Comparison of ENCODE assay signal across 8 cellular contexts in genomic region chr3:177777699-177778098, GRCh38.
A peak's percentile ranks its signal among the peaks of the same experiment; 100 is the strongest.
DNase-seq lines count a peak whose midpoint lies in the region; ATAC-seq, FAIRE-seq and TF ChIP-seq lines count a peak whose summit lies in the region.

No MANE protein-coding gene starts in this region.

- peak; percentile 94 for TF ChIP-seq CTCF in BE2C (IDR thresholded peaks at IDR 0.05; ENCODE audit: low read depth, low read length)
- TF ChIP-seq CTCF in VCaP (conservative IDR thresholded peaks at IDR 0.05) = peak; percentile 30; the same call in 1 of the 2 replicates
- peak; percentile 46 to 73 (median 48) for TF ChIP-seq CTCF in H1 (IDR thresholded peaks at IDR 0.05; ENCODE audit: control extremely low read depth in 1 of 3, insufficient read depth in 1 of 3, low read depth in 1 of 3, low read length in 3 of 3)
- TF ChIP-seq CTCF in thoracic aorta (IDR thresholded peaks at IDR 0.05) = peak; percentile 22

- no peak overlapping the region for H3K4ac ChIP-seq in H1 (replicated peaks; ENCODE audit: insufficient read length, low read depth, low read length)

- no peak overlapping the region for H3K56ac ChIP-seq in H1 (replicated peaks; ENCODE audit: insufficient read length, low read depth, low read length)

- ATAC-seq in GM18873 (IDR thresholded peaks at IDR 0.05; ENCODE audit: low FRiP score, unreplicated experiment) (peak; percentile 60), HG03045 (IDR thresholded peaks at IDR 0.05; ENCODE audit: unreplicated experiment) (peak; percentile 74), thoracic aorta (ENCODE audit: insufficient number of reproducible peaks, low FRiP score, low read depth) (no peak)

- H3K18ac ChIP-seq in H1 (ENCODE audit: extremely low read depth, low read length) = no peak overlapping the region

- 94% methylated on average over 1 of the region's 1 CpG; no CpG with 5 or more reads in 1 of the 2 experiments for WGBS in H1 (ENCODE audit: extremely low coverage in 1 of 2, insufficient coverage in 1 of 2, insufficient read length in 1 of 2, insufficient replicate concordance in 2 of 2, low coverage in 1 of 2, low lambda C conversion rate in 2 of 2, missing lambda C conversion rate in 1 of 2), 2 experiments

- CTCF ChIA-PET in H1 (lab: Charles Lee; ENCODE audit: partially characterized antibody) = interaction anchor here (0.7 to 2.3 kb wide), 25 partner anchors 10 to 828 kb away, joined by 3 to 8 read pairs (median 3); no protein-coding TSS in a partner anchor

- no peak overlapping the region for H3K9ac ChIP-seq in H1 (replicated peaks in 1 of 4; ENCODE audit: extremely low read depth in 1 of 4, low read depth in 3 of 4, low read length in 3 of 4)

- H3K23me2 ChIP-seq in H1 (ENCODE audit: low read depth, low read length) = no peaks in the 10 kb centered on the region

- no peak overlapping the region for H3K23ac ChIP-seq in H1 (ENCODE audit: insufficient read length)

- no peak overlapping the region for H4K5ac ChIP-seq in H1 (ENCODE audit: insufficient read length, low read depth, low read length)

- TF ChIP-seq EP300 in H1 (IDR thresholded peaks at IDR 0.05; ENCODE audit: borderline replicate concordance in 1 of 2, low read depth in 2 of 2, low read length in 2 of 2) = no peak

- H3K36me3 ChIP-seq in BE2C (no peaks in the 10 kb centered on the region), H1 (ENCODE audit: control insufficient read depth in 2 of 4, insufficient read depth in 4 of 4, low read length in 3 of 4) (no peaks in the 10 kb centered on the region), thoracic aorta (no peaks in the 10 kb centered on the region)

- H3K14ac ChIP-seq in H1 (ENCODE audit: insufficient read length) = no peak overlapping the region

- no peak overlapping the region for H2BK5ac ChIP-seq in H1 (ENCODE audit: low read depth, low read length)

- H3K27me3 ChIP-seq in BE2C (no peaks in the 10 kb centered on the region), H1 (replicated peaks in 1 of 4; ENCODE audit: control insufficient read depth in 3 of 4, extremely low read depth in 1 of 4, insufficient read depth in 3 of 4, low read length in 3 of 4) (no peaks in the 10 kb centered on the region), thoracic aorta (replicated peaks; ENCODE audit: insufficient read depth) (no peaks in the 10 kb centered on the region)

- peak; percentile 84 to 85 for TF ChIP-seq RAD21 in H1 (IDR thresholded peaks at IDR 0.05 in 1 of 2, conservative IDR thresholded peaks at IDR 0.05 in 1 of 2; ENCODE audit: low read depth in 2 of 2, low read length in 2 of 2)

- no peaks in the 10 kb centered on the region for H3K79me1 ChIP-seq in H1 (ENCODE audit: low read depth, low read length)

- H4K8ac ChIP-seq in H1 (ENCODE audit: extremely low read depth, insufficient read depth, low read length) = no peak overlapping the region

- H4K91ac ChIP-seq in H1 (replicated peaks; ENCODE audit: insufficient read length, low read length) = no peak overlapping the region

- H3K4me3 ChIP-seq in BE2C (ENCODE audit: low read depth, low read length) (no peak overlapping the region), H1 (ENCODE audit: extremely low read depth in 1 of 4, insufficient read depth in 2 of 4, low read depth in 3 of 4, low read length in 4 of 4) (no peak overlapping the region), thoracic aorta (no peak overlapping the region)

- no peak overlapping the region for H2AK5ac ChIP-seq in H1 (ENCODE audit: low read depth, low read length)

- H2BK120ac ChIP-seq in H1 (replicated peaks; ENCODE audit: low read depth, low read length) = no peak overlapping the region

- no peak for TF ChIP-seq POLR2A in H1 (IDR thresholded peaks at IDR 0.05; ENCODE audit: control extremely low read depth in 1 of 2, low read depth in 2 of 2, low read length in 2 of 2)

- H3K4me1 ChIP-seq in BE2C (peaks cover 7% of the 10 kb centered on the region), H1 (replicated peaks in 1 of 4; ENCODE audit: control insufficient read depth in 3 of 4, insufficient read depth in 4 of 4, low read length in 3 of 4) (peaks cover 0 to 3% (median 1%) of the 10 kb centered on the region in 4 experiments; a peak in 3 of 7 replicates), thoracic aorta (ENCODE audit: control insufficient read depth in 1 of 2, low read depth in 2 of 2) (peaks cover 36 to 61% of the 10 kb centered on the region in 2 donors)

- FAIRE-seq in H1 (lab: Jason Lieb, UNC) = no peak

- no peaks in the 10 kb centered on the region for H3K9me3 ChIP-seq in BE2C
- no peaks in the 10 kb centered on the region for H3K9me3 ChIP-seq in H1 (ENCODE audit: insufficient read depth in 2 of 2, low read depth in 1 of 2, low read length in 1 of 2)
- no peaks in the 10 kb centered on the region for H3K9me3 ChIP-seq in thoracic aorta

- no peak overlapping the region for H3K4me2 ChIP-seq in H1 (ENCODE audit: insufficient read depth in 1 of 2, low read depth in 2 of 2, low read length in 2 of 2)

- H2AFZ ChIP-seq in H1 (ENCODE audit: low read length) = peak overlapping the region; percentile 59; the same call in 1 of the 2 replicates

- DNase-seq in BE2C (peak; percentile 76), NCI-H2081 treated with DMSO at 0.1 percent for 48 hours (lab: John Stamatoyannopoulos, UW) (peak; percentile 29), H1 (ENCODE audit: low read depth in 1 of 2, low spot score in 2 of 2) (peak in 1 of 2 experiments; percentile 62), mucosa of gallbladder (ENCODE audit: low spot score) (peak; percentile 43), thoracic aorta (ENCODE audit: low spot score) (no peak)

- no peaks in the 10 kb centered on the region for H4K20me1 ChIP-seq in H1 (replicated peaks in 1 of 2; ENCODE audit: control insufficient read depth in 1 of 2, insufficient read depth in 2 of 2, low read length in 2 of 2)

- H3K27ac ChIP-seq in VCaP = no peak overlapping the region
- no peak overlapping the region for H3K27ac ChIP-seq in H1 (ENCODE audit: low read depth, low read length)
- no peak overlapping the region for H3K27ac ChIP-seq in thoracic aorta

- H2BK15ac ChIP-seq in H1 (ENCODE audit: low read length) = no peak overlapping the region

- no peak overlapping the region for H2BK12ac ChIP-seq in H1 (ENCODE audit: low read depth, low read length)

- POLR2A ChIA-PET in H1 (lab: Charles Lee; ENCODE audit: partially characterized antibody) = no interaction called here

- H3K79me2 ChIP-seq in H1 (ENCODE audit: control insufficient read depth in 1 of 2, insufficient read depth in 2 of 2, low read length in 2 of 2) = no peaks in the 10 kb centered on the region

- no peak overlapping the region for H2BK20ac ChIP-seq in H1 (ENCODE audit: low read length)

TF ChIP-seq in H1, 55 proteins besides CTCF, POLR2A, EP300 and RAD21 (continues in another document):
- TF ChIP-seq KDM1A (IDR thresholded peaks at IDR 0.05; ENCODE audit: borderline replicate concordance, low read length) = no peak
- no peak for TF ChIP-seq MAFK (IDR thresholded peaks at IDR 0.05; ENCODE audit: low read depth, low read length)
- no peak for TF ChIP-seq CHD2 (IDR thresholded peaks at IDR 0.05; ENCODE audit: low read length)
- TF ChIP-seq CEBPB (IDR thresholded peaks at IDR 0.05; ENCODE audit: low read depth, low read length) = no peak
- no peak for TF ChIP-seq NANOG (IDR thresholded peaks at IDR 0.05; ENCODE audit: insufficient read depth, low read depth, low read length, poor library complexity, severe bottlenecking)
- no peak for TF ChIP-seq BRCA1 (IDR thresholded peaks at IDR 0.05; ENCODE audit: low read depth, low read length)
- no peak for TF ChIP-seq SIX5 (IDR thresholded peaks at IDR 0.05; ENCODE audit: low read depth, low read length)
- no peak for TF ChIP-seq CBX8 (IDR thresholded peaks at IDR 0.05; ENCODE audit: borderline replicate concordance, low read depth, low read length)

Comparison
In these comparisons a context has a peak if more than half of its experiments do, and no peak if none do; other contexts are left out.
1. CTCF ChIP-seq: peak in every context shown above with its lines; median percentile 94 in BE2C; 48 in H1; 30 in VCaP; 22 in thoracic aorta.